ENCODE assay signal across 9 cellular contexts in genomic region chr6:139392834-139393233, GRCh38. TPM values are rescaled to one million over a fixed set of nuclear protein-coding genes. Genes with fewer than 3 reads are reported as not detected.
DNase-seq lines count a peak whose midpoint lies in the region; ATAC-seq, FAIRE-seq and TF ChIP-seq lines count a peak whose summit lies in the region.
"Had no signal": no experiment of that assay in that cellular context is flagged by ENCODE, and none has a peak within 500 bp of the region (broad histone marks: within the 10 kb centered on the region; RNA-seq: fewer than 3 reads in every experiment).

No MANE protein-coding gene starts in this region.

- DNase-seq in GM12865 (ENCODE audit: low read depth) (peak; percentile 48), bronchial epithelial cell (ENCODE audit: low read depth) (peak; percentile 37), middle frontal gyrus (ENCODE audit: extremely low spot score, low spot score) (no peak), NCI-H774 (lab: John Stamatoyannopoulos, UW) (no peak), amniotic stem cell (lab: John Stamatoyannopoulos, UW) (no peak)
- no peak for DNase-seq in activated T-cell treated with anti-CD3 and anti-CD28 coated beads, Interleukin-2, amount 50 U/mL, for 1 hour

- FAIRE-seq in bronchial epithelial cell (lab: Jason Lieb, UNC) = no peak

- no peak overlapping the region for H3K4me3 ChIP-seq in GM12865 (ENCODE audit: low read depth, low read length)
- H3K4me3 ChIP-seq in bronchial epithelial cell (ENCODE audit: low read depth, low read length) = no peak overlapping the region

- H3K27me3 ChIP-seq in bronchial epithelial cell (ENCODE audit: control insufficient read depth, insufficient read depth, low read length) = no peaks in the 10 kb centered on the region
- H3K27me3 ChIP-seq: neutrophil had no signal

- TF ChIP-seq CTCF in GM12865 (IDR thresholded peaks at IDR 0.05; ENCODE audit: insufficient read depth, low read depth, low read length, missing control alignments) (no peak), bronchial epithelial cell (IDR thresholded peaks at IDR 0.05; ENCODE audit: insufficient read depth, low read length, severe bottlenecking) (no peak)

- ATAC-seq in GM21515 (IDR thresholded peaks at IDR 0.05; ENCODE audit: unreplicated experiment) = peak; percentile 98
- peak; percentile 98 for ATAC-seq in HG03432 (IDR thresholded peaks at IDR 0.05; ENCODE audit: unreplicated experiment)

- H3K36me3 ChIP-seq in bronchial epithelial cell (ENCODE audit: control insufficient read depth, insufficient read depth, low read length) = no peaks in the 10 kb centered on the region
- H3K36me3 ChIP-seq: neutrophil had no signal

RNA-seq across cellular contexts. Expression of gene CITED2, which starts 18.4 kb away (rescaled TPM):
- total RNA-seq in bronchial epithelial cell = 10.3 and 12.3 TPM in 2 replicates

Comparison
In these comparisons a context has a peak if more than half of its experiments do, and no peak if none do; other contexts are left out.
1. DNase-seq: peak in GM12865 (single experiment) and bronchial epithelial cell (single experiment); none in middle frontal gyrus (single experiment), NCI-H774 (single experiment), activated T-cell treated with anti-CD3 and anti-CD28 coated beads, Interleukin-2, amount 50 U/mL, for 1 hour (single experiment) and amniotic stem cell (single experiment).